In the genomic region with DNA sequence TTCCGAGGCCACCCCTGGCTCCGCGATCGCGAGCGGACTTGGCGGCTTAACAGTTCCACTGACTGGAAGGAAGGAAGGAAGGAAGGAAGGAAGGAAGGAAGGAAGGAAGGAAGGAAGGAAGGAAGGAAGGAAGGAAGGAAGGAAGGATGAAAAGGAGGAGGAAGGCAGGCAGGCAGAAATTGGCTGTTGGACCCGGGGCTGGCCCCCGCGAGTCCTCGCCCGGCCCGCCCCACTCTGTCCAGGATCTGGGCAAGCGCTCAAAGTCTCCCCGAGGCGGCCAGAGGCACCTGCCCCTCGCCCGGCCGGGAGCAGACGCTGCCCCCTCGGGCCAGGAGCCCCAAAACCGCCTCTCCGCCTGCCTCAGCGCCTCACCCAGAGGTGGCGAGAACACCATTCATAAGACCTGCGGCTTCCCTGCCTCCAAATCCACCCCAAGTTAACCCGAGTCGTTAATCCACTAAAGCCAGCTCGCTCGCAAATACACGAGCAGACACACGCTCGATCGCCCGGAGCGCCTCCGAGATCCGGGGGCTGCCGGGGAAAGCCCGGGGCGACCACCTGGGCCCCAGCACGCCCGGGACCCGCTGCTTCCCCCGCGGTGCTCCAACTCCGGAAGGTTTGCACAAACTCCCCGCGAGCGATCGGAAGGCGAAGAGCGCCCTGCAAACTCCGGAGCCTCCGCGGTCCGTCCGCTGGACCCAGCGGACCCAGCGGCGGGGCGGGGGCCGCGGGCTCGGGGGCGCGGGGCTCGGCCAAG, we compare ENCODE assay signal across 9 cellular contexts. TPM values are rescaled to one million over a fixed set of nuclear protein-coding genes. Genes with fewer than 3 reads are reported as not detected.
A peak's percentile ranks its signal among the peaks of the same experiment; 100 is the strongest.
DNase-seq lines count a peak whose midpoint lies in the region; ATAC-seq lines count a peak whose summit lies in the region.
"Had no signal": no experiment of that assay in that cellular context is flagged by ENCODE, and none has a peak within 500 bp of the region (broad histone marks: within the 10 kb centered on the region; RNA-seq: fewer than 3 reads in every experiment).

No MANE protein-coding gene starts in this region.

- peaks cover 17 to 18% of the 10 kb centered on the region in 2 donors for H3K27me3 ChIP-seq in stomach smooth muscle (ENCODE audit: control insufficient read depth in 1 of 2, insufficient read depth in 2 of 2, low read length in 2 of 2)

- DNase-seq in NCI-H1417 (lab: John Stamatoyannopoulos, UW), result peak in 2 of 3 experiments; percentile 60 to 62
- DNase-seq in NCI-H1417 treated with DMSO at 0.1 percent for 48 hours (lab: John Stamatoyannopoulos, UW), result no peak
- DNase-seq in activated CD4-positive, alpha-beta T cell treated with anti-CD3 and anti-CD28 coated beads for 4 hours, result peak; percentile 14 to 19
- peak in 1 of 3 experiments; percentile 17 for DNase-seq in effector memory CD8-positive, alpha-beta T cell
- no peak for DNase-seq in GM19238 (ENCODE audit: insufficient read length, low spot score)

- no peaks in the 10 kb centered on the region for H3K9me3 Mint-ChIP-seq in effector memory CD8-positive, alpha-beta T cell

- peak overlapping the region in 1 of 2 donors; percentile 51 for H3K9ac ChIP-seq in stomach smooth muscle (ENCODE audit: low read length in 2 of 2)

- peak overlapping the region in 1 of 2 donors; percentile 23 for H3K27ac Mint-ChIP-seq in effector memory CD8-positive, alpha-beta T cell

- H3K27ac ChIP-seq in mesodermal cell (ENCODE audit: low read depth, low read length, severe bottlenecking), result no peak overlapping the region
- H3K27ac ChIP-seq in stomach smooth muscle (ENCODE audit: low read length), result no peak overlapping the region
- H3K27ac ChIP-seq: C4-2B had no signal

- H3K4me1 ChIP-seq in mesodermal cell (ENCODE audit: control insufficient read depth, insufficient read depth, low read length, poor library complexity, severe bottlenecking) (peaks cover 8% of the 10 kb centered on the region), stomach smooth muscle (ENCODE audit: control insufficient read depth, insufficient read depth, low read length) (peaks cover 21% of the 10 kb centered on the region)

- H3K27me3 Mint-ChIP-seq in effector memory CD8-positive, alpha-beta T cell, result peaks cover 57 to 61% of the 10 kb centered on the region in 2 donors

- H3K4me3 ChIP-seq in mesodermal cell (ENCODE audit: extremely low read depth, insufficient read depth, low read length, poor library complexity, severe bottlenecking) (peak overlapping the region; percentile 74), stomach smooth muscle (ENCODE audit: low read length in 2 of 2) (peak overlapping the region; percentile 91 to 97)

- WGBS in mesodermal cell (ENCODE audit: insufficient coverage in 2 of 2), 2 experiments, result 0 to 1% methylated on average over 41 to 47 of the region's 68 CpGs

- H3K4me1 Mint-ChIP-seq in effector memory CD8-positive, alpha-beta T cell (ENCODE audit: low read depth in 2 of 2), result peaks cover 24 to 25% of the 10 kb centered on the region in 2 donors

- H3K4me3 Mint-ChIP-seq in effector memory CD8-positive, alpha-beta T cell, result peak overlapping the region; percentile 84 to 94

- no peaks in the 10 kb centered on the region for H3K9me3 ChIP-seq in mesodermal cell (ENCODE audit: control insufficient read depth, low read length)
- H3K9me3 ChIP-seq in stomach smooth muscle (ENCODE audit: control insufficient read depth in 2 of 2, low read length in 2 of 2), result no peaks in the 10 kb centered on the region

- peaks cover 7% of the 10 kb centered on the region for H3K36me3 Mint-ChIP-seq in effector memory CD8-positive, alpha-beta T cell (ENCODE audit: insufficient read depth)

- ATAC-seq in HG03159 (IDR thresholded peaks at IDR 0.05; ENCODE audit: unreplicated experiment), result peak; percentile 5
- peak; percentile 13 for ATAC-seq in effector memory CD8-positive, alpha-beta T cell (replicated peaks)

- no peaks in the 10 kb centered on the region for H3K36me3 ChIP-seq in mesodermal cell (ENCODE audit: control insufficient read depth, insufficient read depth, low read length)
- no peaks in the 10 kb centered on the region for H3K36me3 ChIP-seq in stomach smooth muscle (ENCODE audit: control insufficient read depth in 2 of 2, insufficient read depth in 2 of 2, low read length in 2 of 2)

RNA-seq across cellular contexts. Expression of a gene that starts 0.8 kb away (rescaled TPM):
- 1.9 TPM for polyA plus RNA-seq in mesodermal cell (2013, experiment 1 of 2)
- 3.5 TPM for polyA plus RNA-seq in mesodermal cell (2013, experiment 2 of 2)

RNA-seq across cellular contexts. Expression of a gene that starts 33.2 kb away (rescaled TPM):
- 9.1 TPM for polyA plus RNA-seq in mesodermal cell (2013, experiment 1 of 2)
- polyA plus RNA-seq in mesodermal cell (2013, experiment 2 of 2), result 9.1 TPM

Comparison
In these comparisons a context has a peak if more than half of its experiments do, and no peak if none do; other contexts are left out.
1. DNase-seq: peak in NCI-H1417 (2 of 3) and activated CD4-positive, alpha-beta T cell treated with anti-CD3 and anti-CD28 coated beads for 4 hours (2 of 2); none in NCI-H1417 treated with DMSO at 0.1 percent for 48 hours (single experiment) and GM19238 (single experiment).